Comparison of ENCODE assay signal across 9 cellular contexts in the genomic region with DNA sequence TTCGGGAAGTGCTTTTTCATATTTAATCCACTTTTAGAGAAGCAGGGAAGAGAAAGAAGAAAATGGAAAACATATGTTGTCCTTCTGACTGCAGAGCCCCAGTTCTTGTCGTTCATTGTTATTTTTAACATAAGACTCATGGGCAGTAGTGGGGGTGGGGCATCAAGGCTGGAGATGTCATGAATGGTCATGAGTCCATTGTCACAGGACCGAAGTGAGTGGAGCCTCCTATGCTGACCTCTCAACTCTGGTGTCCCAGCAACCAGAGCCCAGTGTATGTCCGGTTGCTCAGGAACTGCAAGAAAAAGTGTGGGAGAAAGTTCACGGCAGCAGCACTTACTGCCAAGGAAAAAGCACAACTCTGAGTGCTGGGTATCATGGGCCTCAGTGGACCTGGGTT.
DNase-seq lines count a peak whose midpoint lies in the region; ATAC-seq and TF ChIP-seq lines count a peak whose summit lies in the region.
"Had no signal": no experiment of that assay in that cellular context is flagged by ENCODE, and none has a peak within 500 bp of the region (broad histone marks: within the 10 kb centered on the region; RNA-seq: fewer than 3 reads in every experiment).

No MANE protein-coding gene starts in this region.

- H3K27ac ChIP-seq in esophagus squamous epithelium = peak overlapping the region in 3 of 4 donors; percentile 59 to 76 (median 69)
- peak overlapping the region; percentile 22 for H3K27ac ChIP-seq in lower lobe of right lung
- H3K27ac ChIP-seq in suprapubic skin = peak overlapping the region; percentile 36

- H3K4me1 Mint-ChIP-seq in HFFc6 (ENCODE audit: low read depth) = peaks cover 50% of the 10 kb centered on the region

- no peak for TF ChIP-seq EP300 in suprapubic skin (IDR thresholded peaks at IDR 0.05)

- peak overlapping the region; percentile 85 for H3K27ac Mint-ChIP-seq in HFFc6

- H3K4me3 ChIP-seq in esophagus squamous epithelium (no peak overlapping the region), lower lobe of right lung (no peak overlapping the region), suprapubic skin (no peak overlapping the region)

- ATAC-seq in lower lobe of right lung (peak; percentile 63 to 65), GM18505 (IDR thresholded peaks at IDR 0.05; ENCODE audit: unreplicated experiment) (no peak)

- CTCF ChIA-PET in HEK293T (lab: Yijun Ruan, JAX) = interaction anchor here (0.7 kb wide), 1 partner anchor 1820 kb away, joined by 3 read pairs; no protein-coding TSS in a partner anchor

- H3K4me3 Mint-ChIP-seq in HFFc6 = peak overlapping the region; percentile 52

- peak; percentile 70 for DNase-seq in HFFc6
- no peak for DNase-seq in esophagus squamous epithelium (lab: John Stamatoyannopoulos, UW)
- peak; percentile 66 for DNase-seq in lower lobe of right lung
- DNase-seq in suprapubic skin (ENCODE audit: low spot score in 2 of 2) = peak in 1 of 2 donors; percentile 76
- no peak for DNase-seq in NAMALWA (ENCODE audit: low spot score)
- no peak for DNase-seq in NCI-H526 (lab: John Stamatoyannopoulos, UW)
- DNase-seq in HEK293T (ENCODE audit: extremely low spot score) = no peak
- DNase-seq: NCI-H1436 treated with DMSO at 0.1 percent for 48 hours had no signal

- intact Hi-C loops in esophagus squamous epithelium (cut with DNase I) = no loop called here
- intact Hi-C loops in lower lobe of right lung (cut with DNase I) = no loop called here

- TF ChIP-seq POLR2A in esophagus squamous epithelium (IDR thresholded peaks at IDR 0.05) = no peak
- TF ChIP-seq POLR2A in suprapubic skin (IDR thresholded peaks at IDR 0.05) = no peak
- TF ChIP-seq POLR2A in GM18505 (IDR thresholded peaks at IDR 0.05; ENCODE audit: borderline replicate concordance, extremely low read depth, insufficient read depth, insufficient read length) = no peak

- H3K27me3 ChIP-seq in esophagus squamous epithelium = no peaks in the 10 kb centered on the region
- no peaks in the 10 kb centered on the region for H3K27me3 ChIP-seq in lower lobe of right lung (ENCODE audit: low read depth)
- H3K27me3 ChIP-seq in suprapubic skin = no peaks in the 10 kb centered on the region

- H3K36me3 Mint-ChIP-seq in HFFc6 (ENCODE audit: low read depth) = no peaks in the 10 kb centered on the region

- H3K9me3 Mint-ChIP-seq in HFFc6 = no peaks in the 10 kb centered on the region

- whole genome bisulfite sequencing in esophagus squamous epithelium, 2 donors = 54 to 57% methylated on average over 5 of the region's 5 CpGs
- 48% methylated on average over 5 of the region's 5 CpGs for WGBS in suprapubic skin

- TF ChIP-seq CTCF in HFFc6 (IDR thresholded peaks at IDR 0.05) (no peak), esophagus squamous epithelium (IDR thresholded peaks at IDR 0.05) (no peak), lower lobe of right lung (IDR thresholded peaks at IDR 0.05) (no peak), suprapubic skin (IDR thresholded peaks at IDR 0.05) (no peak)

- H3K9me3 ChIP-seq in esophagus squamous epithelium (no peaks in the 10 kb centered on the region), lower lobe of right lung (no peaks in the 10 kb centered on the region), suprapubic skin (no peaks in the 10 kb centered on the region)

- H3K36me3 ChIP-seq in esophagus squamous epithelium (no peaks in the 10 kb centered on the region), lower lobe of right lung (no peaks in the 10 kb centered on the region), suprapubic skin (no peaks in the 10 kb centered on the region)

- no peaks in the 10 kb centered on the region for H3K27me3 Mint-ChIP-seq in HFFc6 (ENCODE audit: insufficient read depth)

- H3K4me1 ChIP-seq in esophagus squamous epithelium (peaks cover 3 to 47% (median 6%) of the 10 kb centered on the region in 3 donors), lower lobe of right lung (peaks cover 39% of the 10 kb centered on the region), suprapubic skin (peaks cover 29% of the 10 kb centered on the region)

- POLR2A ChIA-PET in HEK293T (lab: Yijun Ruan, JAX) = no interaction called here

TF ChIP-seq in HEK293T, 16 proteins besides CTCF, POLR2A, EP300 and RAD21:
- TF ChIP-seq LEF1 (IDR thresholded peaks at IDR 0.05; ENCODE audit: borderline replicate concordance) (no peak), SP1 (IDR thresholded peaks at IDR 0.05) (no peak), NFRKB (IDR thresholded peaks at IDR 0.05) (no peak), FOXA1 (IDR thresholded peaks at IDR 0.05) (no peak), L3MBTL2 (conservative IDR thresholded peaks at IDR 0.05) (no peak), ELF4 (IDR thresholded peaks at IDR 0.05) (no peak), BHLHE40 (IDR thresholded peaks at IDR 0.05; ENCODE audit: borderline replicate concordance) (no peak), FOXK2 (IDR thresholded peaks at IDR 0.05) (no peak), HDGF (IDR thresholded peaks at IDR 0.05; ENCODE audit: borderline replicate concordance) (no peak), ZNF384 (IDR thresholded peaks at IDR 0.05) (no peak), SUZ12 (IDR thresholded peaks at IDR 0.05) (no peak), CTBP1 (IDR thresholded peaks at IDR 0.05; ENCODE audit: borderline replicate concordance) (no peak), TARDBP (IDR thresholded peaks at IDR 0.05) (no peak), ARNT (IDR thresholded peaks at IDR 0.05) (no peak), FOXM1 (IDR thresholded peaks at IDR 0.05; ENCODE audit: borderline replicate concordance) (no peak)
- TF ChIP-seq, protein P1, sequence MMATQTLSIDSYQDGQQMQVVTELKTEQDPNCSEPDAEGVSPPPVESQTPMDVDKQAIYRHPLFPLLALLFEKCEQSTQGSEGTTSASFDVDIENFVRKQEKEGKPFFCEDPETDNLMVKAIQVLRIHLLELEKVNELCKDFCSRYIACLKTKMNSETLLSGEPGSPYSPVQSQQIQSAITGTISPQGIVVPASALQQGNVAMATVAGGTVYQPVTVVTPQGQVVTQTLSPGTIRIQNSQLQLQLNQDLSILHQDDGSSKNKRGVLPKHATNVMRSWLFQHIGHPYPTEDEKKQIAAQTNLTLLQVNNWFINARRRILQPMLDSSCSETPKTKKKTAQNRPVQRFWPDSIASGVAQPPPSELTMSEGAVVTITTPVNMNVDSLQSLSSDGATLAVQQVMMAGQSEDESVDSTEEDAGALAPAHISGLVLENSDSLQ (IDR thresholded peaks at IDR 0.05) = no peak

Comparison
In these comparisons a context has a peak if more than half of its experiments do, and no peak if none do; other contexts are left out.
1. DNase-seq: peak in HFFc6 (single experiment) and lower lobe of right lung (single experiment); none in esophagus squamous epithelium (single experiment), NAMALWA (single experiment), NCI-H526 (0 of 2) and HEK293T (single experiment).
2. Peak in every context shown above with its lines, with median percentiles within 50 percentile points of each other: H3K27ac ChIP-seq.